In the genomic region with DNA sequence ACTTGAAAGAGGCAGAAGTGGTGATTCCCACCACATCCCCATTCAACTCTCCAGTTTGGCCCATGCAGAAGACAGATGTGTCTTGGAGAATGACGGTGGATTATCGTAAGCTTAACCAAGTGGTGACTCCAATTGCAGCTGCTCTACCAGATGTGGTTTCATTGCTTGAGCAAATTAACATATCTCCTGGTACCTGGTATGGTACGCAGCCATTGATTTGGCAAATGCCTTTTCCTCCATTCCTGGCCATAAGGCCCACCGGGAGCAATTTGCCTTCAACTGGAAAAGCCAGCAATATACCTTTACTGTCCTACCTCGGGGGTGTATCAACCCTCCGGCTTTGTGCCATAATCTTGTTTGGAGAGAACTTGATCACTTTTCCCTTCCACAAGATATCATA, we compare ENCODE assay signal across 20 cellular contexts.
"Had no signal": no experiment of that assay in that cellular context is flagged by ENCODE, and none has a peak within 500 bp of the region (broad histone marks: within the 10 kb centered on the region; RNA-seq: fewer than 3 reads in every experiment).

No MANE protein-coding gene starts in this region.

- H3K4me3 Mint-ChIP-seq: dendritic cell treated with granulocyte-macrophage colony-stimulating factor and Interleukin-4, amounts not matched to agents 40 ng/mL and 50 ng/mL, for 4 days; effector memory CD8-positive, alpha-beta T cell; mesothelial cell of epicardium; naive B cell had no signal

- H3K4me1 ChIP-seq: colonic mucosa, esophagus squamous epithelium, gastrocnemius medialis, heart right ventricle, left lung, lower lobe of right lung had no signal

- H3K27ac Mint-ChIP-seq: dendritic cell treated with granulocyte-macrophage colony-stimulating factor and Interleukin-4, amounts not matched to agents 40 ng/mL and 50 ng/mL, for 4 days; effector memory CD8-positive, alpha-beta T cell; mesothelial cell of epicardium; naive B cell had no signal

- ATAC-seq: effector memory CD8-positive, alpha-beta T cell; gastrocnemius medialis; heart right ventricle; left cardiac atrium; left lung; left ventricle myocardium superior; lower lobe of right lung; mucosa of descending colon had no signal

- H3K4me3 ChIP-seq: colonic mucosa, esophagus squamous epithelium, gastrocnemius medialis, heart right ventricle, left lung, lower lobe of right lung, mucosa of descending colon had no signal

- H3K36me3 Mint-ChIP-seq: mesothelial cell of epicardium, naive B cell had no signal

- H3K9me3 ChIP-seq: colonic mucosa, esophagus squamous epithelium, gastrocnemius medialis, heart right ventricle, left lung, lower lobe of right lung, mucosa of descending colon had no signal

- H3K27me3 ChIP-seq: colonic mucosa, esophagus squamous epithelium, gastrocnemius medialis, heart right ventricle, left lung had no signal

- H3K36me3 ChIP-seq: colonic mucosa, esophagus squamous epithelium, gastrocnemius medialis, heart right ventricle, left lung, lower lobe of right lung had no signal

- H3K9me3 Mint-ChIP-seq: dendritic cell treated with granulocyte-macrophage colony-stimulating factor and Interleukin-4, amounts not matched to agents 40 ng/mL and 50 ng/mL, for 4 days; effector memory CD8-positive, alpha-beta T cell had no signal

- H3K27me3 Mint-ChIP-seq: dendritic cell treated with granulocyte-macrophage colony-stimulating factor and Interleukin-4, amounts not matched to agents 40 ng/mL and 50 ng/mL, for 4 days; naive B cell had no signal

- H3K27ac ChIP-seq: colonic mucosa, esophagus squamous epithelium, gastrocnemius medialis, heart right ventricle, left lung, lower lobe of right lung had no signal

- H3K4me1 Mint-ChIP-seq: naive B cell had no signal

- DNase-seq: colonic mucosa; cortex of kidney; effector CD8-positive, alpha-beta T cell; effector memory CD8-positive, alpha-beta T cell; esophagus squamous epithelium; foreskin fibroblast; foreskin melanocyte; gastrocnemius medialis; glutamatergic neuron; heart right ventricle; hippocampal formation; left cardiac atrium; left lung; left ventricle myocardium superior; lower lobe of right lung; mesenchymal stem cell; mucosa of descending colon; naive B cell had no signal
